Comparison of ENCODE assay signal across 9 cellular contexts in the genomic region with DNA sequence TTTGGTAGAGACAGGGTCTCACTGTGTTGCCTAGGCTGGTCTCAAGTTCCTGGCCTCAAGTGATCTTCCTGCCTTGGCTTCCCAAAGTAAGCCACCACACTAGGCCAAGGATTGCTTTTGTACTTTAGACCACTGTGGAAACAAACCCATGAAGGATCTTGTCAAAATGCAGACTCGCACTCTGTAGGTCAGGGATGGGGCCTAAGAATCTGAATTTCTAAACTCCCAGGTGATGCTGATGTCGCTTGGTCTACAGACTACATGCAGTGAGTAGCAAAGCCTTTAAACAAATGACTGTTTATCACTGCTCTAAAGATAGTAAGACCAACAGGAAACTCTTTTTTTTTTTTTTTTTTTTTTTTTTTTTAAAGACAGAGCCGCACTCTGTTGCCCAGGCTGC. TPM values are rescaled to one million over a fixed set of nuclear protein-coding genes. Genes with fewer than 3 reads are reported as not detected.
DNase-seq lines count a peak whose midpoint lies in the region; ATAC-seq and TF ChIP-seq lines count a peak whose summit lies in the region.
"Had no signal": no experiment of that assay in that cellular context is flagged by ENCODE, and none has a peak within 500 bp of the region (broad histone marks: within the 10 kb centered on the region; RNA-seq: fewer than 3 reads in every experiment).

No MANE protein-coding gene starts in this region.

- H3K27ac Mint-ChIP-seq in activated naive CD8-positive, alpha-beta T cell treated with anti-CD3 and anti-CD28 coated beads for 36 hours, result peak overlapping the region; percentile 60
- no peak overlapping the region for H3K27ac Mint-ChIP-seq in chondrocyte (ENCODE audit: unreplicated experiment)

- H3K4me2 ChIP-seq in BLaER1 treated with 17β-estradiol and CSF1 and Interleukin-3, amounts not matched to agents 10 nM and 100 nM, result peak overlapping the region; percentile 37 to 95 (median 85)

- no peaks in the 10 kb centered on the region for H3K27me3 ChIP-seq in BLaER1 treated with 17β-estradiol and CSF1 and Interleukin-3, amounts not matched to agents 10 nM and 100 nM

- H3K9me3 ChIP-seq in BLaER1 treated with 17β-estradiol and CSF1 and Interleukin-3, amounts not matched to agents 10 nM and 100 nM (replicated peaks in 1 of 11), result no peaks in the 10 kb centered on the region

- peaks cover 22 to 74% (median 40%) of the 10 kb centered on the region in 10 experiments for H3K4me1 ChIP-seq in BLaER1 treated with 17β-estradiol and CSF1 and Interleukin-3, amounts not matched to agents 10 nM and 100 nM

- peak overlapping the region; percentile 81 to 99 (median 94) for H3K27ac ChIP-seq in BLaER1 treated with 17β-estradiol and CSF1 and Interleukin-3, amounts not matched to agents 10 nM and 100 nM

- no peak overlapping the region for H3K4me3 Mint-ChIP-seq in activated naive CD8-positive, alpha-beta T cell treated with anti-CD3 and anti-CD28 coated beads for 36 hours
- no peak overlapping the region for H3K4me3 Mint-ChIP-seq in chondrocyte (ENCODE audit: unreplicated experiment)

- H3K36me3 ChIP-seq in BLaER1 treated with 17β-estradiol and CSF1 and Interleukin-3, amounts not matched to agents 10 nM and 100 nM, result no peaks in the 10 kb centered on the region

- peak overlapping the region in 6 of 10 experiments; percentile 4 to 45 (median 24); a peak in 4 of 20 replicates for H3K4me3 ChIP-seq in BLaER1 treated with 17β-estradiol and CSF1 and Interleukin-3, amounts not matched to agents 10 nM and 100 nM

- H3K36me3 Mint-ChIP-seq in activated naive CD8-positive, alpha-beta T cell treated with anti-CD3 and anti-CD28 coated beads for 36 hours, result no peaks in the 10 kb centered on the region
- no peaks in the 10 kb centered on the region for H3K36me3 Mint-ChIP-seq in chondrocyte (ENCODE audit: low read depth)

- H3K4me1 Mint-ChIP-seq in activated naive CD8-positive, alpha-beta T cell treated with anti-CD3 and anti-CD28 coated beads for 36 hours, result peaks cover 11% of the 10 kb centered on the region
- peaks cover 9% of the 10 kb centered on the region for H3K4me1 Mint-ChIP-seq in chondrocyte (ENCODE audit: low read depth)

- no peaks in the 10 kb centered on the region for H3K27me3 Mint-ChIP-seq in activated naive CD8-positive, alpha-beta T cell treated with anti-CD3 and anti-CD28 coated beads for 36 hours
- H3K27me3 Mint-ChIP-seq in chondrocyte (ENCODE audit: low read depth), result no peaks in the 10 kb centered on the region

- peak overlapping the region; percentile 67 to 88 (median 83) for H3K9ac ChIP-seq in BLaER1 treated with 17β-estradiol and CSF1 and Interleukin-3, amounts not matched to agents 10 nM and 100 nM

- TF ChIP-seq CTCF in chondrocyte (IDR thresholded peaks at IDR 0.05), result no peak

- H4K20me1 ChIP-seq in BLaER1 treated with 17β-estradiol and CSF1 and Interleukin-3, amounts not matched to agents 10 nM and 100 nM, result no peaks in the 10 kb centered on the region

- no peaks in the 10 kb centered on the region for H3K9me3 Mint-ChIP-seq in activated naive CD8-positive, alpha-beta T cell treated with anti-CD3 and anti-CD28 coated beads for 36 hours
- no peaks in the 10 kb centered on the region for H3K9me3 Mint-ChIP-seq in chondrocyte (ENCODE audit: low read depth)

- peak; percentile 51 for ATAC-seq in HG03039 (IDR thresholded peaks at IDR 0.05; ENCODE audit: unreplicated experiment)

- peak; percentile 6 for DNase-seq in GM19240 (ENCODE audit: insufficient read length, low spot score)
- DNase-seq in activated naive CD8-positive, alpha-beta T cell treated with anti-CD3 and anti-CD28 coated beads for 36 hours, result no peak
- DNase-seq in chondrocyte (ENCODE audit: low spot score), result no peak
- DNase-seq in HCEC 1CT, result no peak
- DNase-seq in NCI-H510A (lab: John Stamatoyannopoulos, UW), result no peak
- DNase-seq in occipital lobe (lab: John Stamatoyannopoulos, UW), result no peak
- DNase-seq: Karpas-422 had no signal

RNA-seq across cellular contexts. Expression of a gene that starts 54.1 kb away (rescaled TPM):
- 10 to 100 TPM; 54.4 to 57.9 TPM for total RNA-seq in activated naive CD8-positive, alpha-beta T cell treated with anti-CD3 and anti-CD28 coated beads for 36 hours
- total RNA-seq in chondrocyte (12.1 to 20.6 TPM (median 12.8 TPM) in 3 replicates), occipital lobe (23.2 TPM)

RNA-seq across cellular contexts. Expression of a gene that starts 54.4 kb away (rescaled TPM):
- 10 to 100 TPM; 54.8 to 54.9 TPM for total RNA-seq in activated naive CD8-positive, alpha-beta T cell treated with anti-CD3 and anti-CD28 coated beads for 36 hours
- total RNA-seq in chondrocyte (5.2 to 6.2 TPM (median 5.5 TPM) in 3 replicates), occipital lobe (5.1 TPM)
